In the genomic region with DNA sequence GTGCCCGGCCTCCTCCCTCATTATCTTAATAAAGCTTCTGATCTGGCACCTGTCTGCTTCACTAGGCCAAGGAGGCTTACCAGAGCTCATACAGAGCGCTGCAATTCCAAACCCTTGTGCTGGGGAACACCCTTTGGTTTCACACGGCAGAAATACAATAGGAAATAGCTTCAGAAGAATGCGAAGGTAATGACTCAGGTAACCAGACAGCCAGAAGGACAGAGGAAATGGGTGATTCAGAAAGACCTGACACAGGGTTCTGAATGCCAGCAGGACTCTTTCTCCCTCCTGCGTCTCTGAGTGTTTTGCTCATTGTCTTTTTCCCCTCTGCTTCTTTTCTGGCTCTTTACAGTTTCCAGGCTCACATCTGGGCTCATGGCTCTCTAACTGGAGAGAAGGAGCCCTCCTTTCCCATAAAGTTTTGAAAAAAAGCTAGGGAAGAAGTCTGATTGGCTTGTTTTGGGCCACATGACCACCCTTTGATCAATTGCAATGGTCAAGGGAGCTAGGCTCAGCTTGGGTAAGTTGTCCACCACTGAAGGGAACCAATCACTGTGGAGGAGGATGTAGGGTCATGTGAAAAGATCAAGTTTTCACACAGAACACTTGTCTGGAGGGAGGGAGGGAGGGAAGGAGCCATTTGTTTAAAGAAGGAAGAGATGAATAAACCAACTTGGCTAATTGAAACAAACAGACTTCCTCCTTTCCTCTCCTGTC, we compare ENCODE assay signal across 1 cellular context.
TF ChIP-seq lines count a peak whose summit lies in the region.

No MANE protein-coding gene starts in this region.

TF ChIP-seq in HepG2, 621 proteins besides CTCF, POLR2A, EP300 and RAD21 (continued from another document):
- TF ChIP-seq CREB1 (IDR thresholded peaks at IDR 0.05) (no peak), CREB1 (CRISPR knock-in tag; IDR thresholded peaks at IDR 0.05) (no peak), ZSCAN30 (CRISPR knock-in tag; IDR thresholded peaks at IDR 0.05) (no peak), SNAI1 (CRISPR knock-in tag; IDR thresholded peaks at IDR 0.05; ENCODE audit: borderline replicate concordance) (no peak)
- TF ChIP-seq, protein P1, sequence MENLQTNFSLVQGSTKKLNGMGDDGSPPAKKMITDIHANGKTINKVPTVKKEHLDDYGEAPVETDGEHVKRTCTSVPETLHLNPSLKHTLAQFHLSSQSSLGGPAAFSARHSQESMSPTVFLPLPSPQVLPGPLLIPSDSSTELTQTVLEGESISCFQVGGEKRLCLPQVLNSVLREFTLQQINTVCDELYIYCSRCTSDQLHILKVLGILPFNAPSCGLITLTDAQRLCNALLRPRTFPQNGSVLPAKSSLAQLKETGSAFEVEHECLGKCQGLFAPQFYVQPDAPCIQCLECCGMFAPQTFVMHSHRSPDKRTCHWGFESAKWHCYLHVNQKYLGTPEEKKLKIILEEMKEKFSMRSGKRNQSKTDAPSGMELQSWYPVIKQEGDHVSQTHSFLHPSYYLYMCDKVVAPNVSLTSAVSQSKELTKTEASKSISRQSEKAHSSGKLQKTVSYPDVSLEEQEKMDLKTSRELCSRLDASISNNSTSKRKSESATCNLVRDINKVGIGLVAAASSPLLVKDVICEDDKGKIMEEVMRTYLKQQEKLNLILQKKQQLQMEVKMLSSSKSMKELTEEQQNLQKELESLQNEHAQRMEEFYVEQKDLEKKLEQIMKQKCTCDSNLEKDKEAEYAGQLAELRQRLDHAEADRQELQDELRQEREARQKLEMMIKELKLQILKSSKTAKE (CRISPR knock-in tag; IDR thresholded peaks at IDR 0.05; ENCODE audit: borderline replicate concordance): no peak
